Comparison of ENCODE assay signal across 32 cellular contexts in the genomic region with DNA sequence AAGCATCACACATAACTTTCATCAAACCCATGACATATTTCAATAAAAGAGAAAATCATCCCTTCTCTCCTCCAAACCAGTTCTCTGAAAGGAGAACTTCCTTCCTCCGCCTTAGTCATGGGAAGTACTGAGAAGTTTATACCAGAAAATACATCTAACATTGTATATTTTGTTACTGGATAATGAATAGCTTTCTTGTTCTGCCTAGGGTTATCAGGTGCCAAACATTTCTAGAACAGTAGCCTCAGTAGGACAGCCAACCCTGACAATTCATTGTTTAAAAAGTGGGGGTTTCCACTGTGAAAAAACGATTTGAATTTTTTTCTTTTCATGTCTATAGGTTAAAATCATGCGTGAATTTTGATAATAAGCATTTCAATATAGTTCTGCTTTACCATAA. TPM values are rescaled to one million over a fixed set of nuclear protein-coding genes. Genes with fewer than 3 reads are reported as not detected.
"Had no signal": no experiment of that assay in that cellular context is flagged by ENCODE, and none has a peak within 500 bp of the region (broad histone marks: within the 10 kb centered on the region; RNA-seq: fewer than 3 reads in every experiment).

No MANE protein-coding gene starts in this region.

- FAIRE-seq: bronchial epithelial cell had no signal

- H3K4me3 Mint-ChIP-seq: activated CD8-positive, alpha-beta T cell treated with anti-CD3 and anti-CD28 coated beads, Interleukin-2, amount 10 ng/mL, durations not matched to agents 7 days and 5 days; activated naive CD4-positive, alpha-beta T cell treated with anti-CD3 and anti-CD28 coated beads, Interleukin-2, amount 50 U/mL, for 24 hours; WTC11 had no signal

- ATAC-seq: activated CD8-positive, alpha-beta T cell treated with anti-CD3 and anti-CD28 coated beads, Interleukin-2, amount 10 ng/mL, durations not matched to agents 7 days and 5 days; Panc1; SK-N-SH treated with all-trans-retinoic acid at 6 μM for 48 hours; WTC11 had no signal

- H3K27ac Mint-ChIP-seq: activated CD8-positive, alpha-beta T cell treated with anti-CD3 and anti-CD28 coated beads, Interleukin-2, amount 10 ng/mL, durations not matched to agents 7 days and 5 days; activated naive CD4-positive, alpha-beta T cell treated with anti-CD3 and anti-CD28 coated beads, Interleukin-2, amount 50 U/mL, for 24 hours; WTC11 had no signal

- H3K36me3 ChIP-seq: SJCRH30 had no signal

- H3K36me3 Mint-ChIP-seq: activated naive CD4-positive, alpha-beta T cell treated with anti-CD3 and anti-CD28 coated beads, Interleukin-2, amount 50 U/mL, for 24 hours; WTC11 had no signal

- H3K27ac ChIP-seq: RWPE1, SJCRH30 had no signal

- H3K4me1 Mint-ChIP-seq: activated naive CD4-positive, alpha-beta T cell treated with anti-CD3 and anti-CD28 coated beads, Interleukin-2, amount 50 U/mL, for 24 hours had no signal

- H3K4me3 ChIP-seq: SJCRH30 had no signal

- DNase-seq: activated CD4-positive, alpha-beta T cell treated with anti-CD3 and anti-CD28 coated beads for 48 hours; activated CD4-positive, alpha-beta T cell treated with anti-CD3 and anti-CD28 coated beads, Interleukin-2, amount 50 U/mL, for 4 hours; activated CD4-positive, CD25-positive, alpha-beta regulatory T cell treated with anti-CD3 and anti-CD28 coated beads, Interleukin-2, amount 50 U/mL, for 72 hours; activated CD8-positive, alpha-beta memory T cell treated with anti-CD3 and anti-CD28 coated beads, Interleukin-2, amount 50 U/mL, for 48 hours; activated CD8-positive, alpha-beta T cell treated with anti-CD3 and anti-CD28 coated beads, Interleukin-2, amount 10 ng/mL, durations not matched to agents 7 days and 5 days; activated effector memory CD4-positive, alpha-beta T cell treated with Interleukin-2 at 50 U/mL for 16 hours; activated naive CD4-positive, alpha-beta T cell; activated T-cell treated with anti-CD3 and anti-CD28 coated beads, Interleukin-2, amount 50 U/mL, for 1 hour; aorta; central memory CD4-positive, alpha-beta T cell; NCI-H1092; NCI-H1417 treated with DMSO at 0.1 percent for 48 hours; NCI-H1694; NCI-H2029; NCI-H2107; NCI-H2171 treated with DMSO at 0.1 percent for 48 hours; NCI-H345; NCI-H510A; NCI-H69; NK-92 treated with Interleukin-12 subunit alpha and Interleukin-12 subunit beta, amount 100 ng/mL, for 24 hours; OCI-M1; Right ventricle myocardium superior; SJCRH30; SW 1271 had no signal

- H3K27me3 ChIP-seq: SJCRH30 had no signal

RNA-seq across cellular contexts. Expression of a gene that starts 16.0 kb away (rescaled TPM):
- total RNA-seq: activated CD8-positive, alpha-beta T cell treated with anti-CD3 and anti-CD28 coated beads, Interleukin-2, amount 10 ng/mL, durations not matched to agents 7 days and 5 days; T-helper 1 cell treated with Interleukin-12 subunit alpha and Interleukin-12 subunit beta and Interleukin-4 antibody, amounts not matched to agents 30 ng/mL and 1 ng/mL, for 36 hours had no signal

RNA-seq across cellular contexts. Expression of a gene that starts 41.8 kb away (rescaled TPM):
- total RNA-seq: activated CD8-positive, alpha-beta T cell treated with anti-CD3 and anti-CD28 coated beads, Interleukin-2, amount 10 ng/mL, durations not matched to agents 7 days and 5 days; M059J; Right ventricle myocardium superior; WTC11 had no signal
